Comparison of ENCODE assay signal across 28 cellular contexts in the genomic region with DNA sequence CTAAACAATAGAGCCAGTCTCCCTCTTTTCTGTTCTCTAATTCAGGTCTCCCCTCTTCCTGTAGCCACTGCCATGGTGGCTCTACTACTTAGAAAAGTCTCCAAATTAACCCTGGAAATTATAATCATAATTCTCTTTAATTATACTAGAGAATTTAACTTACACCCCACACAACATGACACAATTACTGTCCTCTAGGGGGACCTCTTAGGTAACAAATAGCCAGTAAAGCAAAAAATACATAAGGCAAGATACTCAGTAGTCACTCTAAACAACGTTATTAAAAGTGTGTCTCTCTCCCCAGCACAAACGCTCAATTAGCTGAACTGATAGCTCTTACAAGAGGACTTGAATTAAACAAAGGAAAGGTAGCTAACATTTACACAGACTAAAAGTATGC. TPM values are rescaled to one million over a fixed set of nuclear protein-coding genes. Genes with fewer than 3 reads are reported as not detected.
DNase-seq lines count a peak whose midpoint lies in the region; ATAC-seq, FAIRE-seq and TF ChIP-seq lines count a peak whose summit lies in the region.
"Had no signal": no experiment of that assay in that cellular context is flagged by ENCODE, and none has a peak within 500 bp of the region (broad histone marks: within the 10 kb centered on the region; RNA-seq: fewer than 3 reads in every experiment).

No MANE protein-coding gene starts in this region.

- in situ Hi-C loops in HepG2 (cut with HindIII; ENCODE audit: extremely low pct_ligation_motif_present, low pct_unique_long_range_greater_than_20kb) (loop anchor here (25.0 kb wide), 1 partner anchor 434 kb away; no protein-coding TSS in a partner anchor), K562 (cut with MboI) (no loop called here)

- H4K20me1 ChIP-seq in HepG2 (ENCODE audit: insufficient read depth, low read length) (no peaks in the 10 kb centered on the region), Loucy (ENCODE audit: insufficient read depth, low read length, poor library complexity, severe bottlenecking) (no peaks in the 10 kb centered on the region), OCI-LY3 (ENCODE audit: insufficient read depth, low read length) (no peaks in the 10 kb centered on the region), K562 (replicated peaks; ENCODE audit: control insufficient read depth, insufficient read depth, low read length) (no peaks in the 10 kb centered on the region)
- H4K20me1 ChIP-seq: BLaER1 treated with 17β-estradiol and CSF1 and Interleukin-3, amounts not matched to agents 10 nM and 100 nM had no signal

- BruUV-seq in HepG2 (replicated peaks; lab: Mats Ljungman, UMichigan) (no TSS peak), K562 (replicated peaks; lab: Mats Ljungman, UMichigan) (no TSS peak)

- H3K4me2 ChIP-seq in HepG2 (ENCODE audit: low read depth, low read length), result no peak overlapping the region
- no peak overlapping the region for H3K4me2 ChIP-seq in Loucy (ENCODE audit: low read depth, low read length, poor library complexity, severe bottlenecking)
- no peak overlapping the region for H3K4me2 ChIP-seq in OCI-LY3 (ENCODE audit: low read length)
- H3K4me2 ChIP-seq in K562 (ENCODE audit: insufficient read depth, low read length), result no peak overlapping the region
- H3K4me2 ChIP-seq: BLaER1 treated with 17β-estradiol and CSF1 and Interleukin-3, amounts not matched to agents 10 nM and 100 nM; GM23338; SK-N-SH had no signal

- 0 out of 3 replicates have a peak, but pooled peaks have one; percentile 23 for ATAC-seq in HepG2
- no peak for ATAC-seq in right lobe of liver
- ATAC-seq in K562, result peak; percentile 74
- ATAC-seq: GM23338 had no signal

- TF ChIP-seq EP300 in HepG2 (IDR thresholded peaks at IDR 0.05; ENCODE audit: low read depth in 2 of 2, low read length in 2 of 2) (no peak), HepG2 (CRISPR knock-in tag; IDR thresholded peaks at IDR 0.05; ENCODE audit: borderline replicate concordance) (no peak), K562 (IDR thresholded peaks at IDR 0.05; ENCODE audit: low read length) (no peak)

- H2AFZ ChIP-seq in HepG2 (ENCODE audit: low read length) (no peak overlapping the region), Loucy (ENCODE audit: low read length) (no peak overlapping the region), OCI-LY3 (ENCODE audit: low read depth, low read length) (no peak overlapping the region), K562 (ENCODE audit: low read depth, low read length) (no peak overlapping the region)
- H2AFZ ChIP-seq: GM23338 had no signal

- FAIRE-seq in HepG2 (lab: Jason Lieb, UNC) (no peak), K562 (lab: Jason Lieb, UNC) (no peak)
- FAIRE-seq: A204.1, GM12892 had no signal

- H3K27me3 ChIP-seq in HepG2 (ENCODE audit: control insufficient read depth in 1 of 2, insufficient read depth in 2 of 2, low read length in 2 of 2) (no peaks in the 10 kb centered on the region), right lobe of liver (no peaks in the 10 kb centered on the region), Loucy (ENCODE audit: insufficient read depth, low read length, poor library complexity, severe bottlenecking) (no peaks in the 10 kb centered on the region), OCI-LY3 (ENCODE audit: low read depth, low read length) (no peaks in the 10 kb centered on the region), K562 (ENCODE audit: control insufficient read depth in 2 of 2, insufficient read depth in 2 of 2, low read length in 2 of 2) (no peaks in the 10 kb centered on the region)
- H3K27me3 ChIP-seq: BLaER1 treated with 17β-estradiol and CSF1 and Interleukin-3, amounts not matched to agents 10 nM and 100 nM; Peyer's patch had no signal

- intact Hi-C loops in HepG2 (cut with micrococcal nuclease; ENCODE audit: unreplicated experiment), result no loop called here
- intact Hi-C loops in right lobe of liver (cut with DNase I), result no loop called here
- intact Hi-C loops in K562 (cut with micrococcal nuclease), result loop anchor here (5.0 to 10.0 kb wide), 3 partner anchors 603 to 1604 kb away; no protein-coding TSS in a partner anchor

- peaks cover 7% of the 10 kb centered on the region for H3K4me1 ChIP-seq in HepG2 (ENCODE audit: insufficient read depth, low read length)
- H3K4me1 ChIP-seq in right lobe of liver, result no peaks in the 10 kb centered on the region
- H3K4me1 ChIP-seq in Loucy (ENCODE audit: insufficient read depth, low read length, poor library complexity, severe bottlenecking), result no peaks in the 10 kb centered on the region
- peaks cover 13% of the 10 kb centered on the region for H3K4me1 ChIP-seq in OCI-LY3 (ENCODE audit: low read length)
- H3K4me1 ChIP-seq in K562 (replicated peaks in 1 of 2; ENCODE audit: control insufficient read depth in 2 of 2, insufficient read depth in 2 of 2, low read length in 2 of 2), result no peaks in the 10 kb centered on the region
- H3K4me1 ChIP-seq: BLaER1 treated with 17β-estradiol and CSF1 and Interleukin-3, amounts not matched to agents 10 nM and 100 nM; Peyer's patch had no signal

- H3K27ac ChIP-seq in HepG2 (ENCODE audit: extremely low read length, insufficient read depth, low read length) (no peak overlapping the region), right lobe of liver (no peak overlapping the region), OCI-LY3 (ENCODE audit: low read length) (no peak overlapping the region), K562 (ENCODE audit: extremely low read depth, low read depth, low read length) (no peak overlapping the region), coronary artery (no peak overlapping the region)
- H3K27ac ChIP-seq: BLaER1 treated with 17β-estradiol and CSF1 and Interleukin-3, amounts not matched to agents 10 nM and 100 nM; Peyer's patch had no signal

- no peak for TF ChIP-seq CTCF in HepG2 (CRISPR knock-in tag; IDR thresholded peaks at IDR 0.05)
- TF ChIP-seq CTCF in right lobe of liver (IDR thresholded peaks at IDR 0.05), result no peak
- peak; percentile 51 for TF ChIP-seq CTCF in Loucy (conservative IDR thresholded peaks at IDR 0.05; ENCODE audit: low read length)
- TF ChIP-seq CTCF in OCI-LY3 (IDR thresholded peaks at IDR 0.05; ENCODE audit: low read depth, low read length), result peak; percentile 34
- TF ChIP-seq CTCF in K562 (IDR thresholded peaks at IDR 0.05 in 2 of 3, conservative IDR thresholded peaks at IDR 0.05 in 1 of 3; ENCODE audit: insufficient read depth in 2 of 3, low read depth in 1 of 3, low read length in 3 of 3), result peak in 2 of 3 experiments; percentile 38 to 64; a peak in 3 of 6 replicates
- TF ChIP-seq CTCF in coronary artery (IDR thresholded peaks at IDR 0.05), result no peak

- DNase-seq in HepG2 (ENCODE audit: low spot score), result no peak
- DNase-seq in right lobe of liver, result no peak
- DNase-seq in K562 (ENCODE audit: extremely low read depth in 1 of 4, low spot score in 3 of 4), result peak in 2 of 4 experiments; percentile 22 to 30
- DNase-seq in mucosa of gallbladder (ENCODE audit: low spot score), result no peak
- no peak for DNase-seq in NCI-H345 treated with DMSO at 0.1 percent for 48 hours (lab: John Stamatoyannopoulos, UW; ENCODE audit: unreplicated experiment)
- DNase-seq in coronary artery (ENCODE audit: low spot score), result no peak
- DNase-seq: CD4-positive, alpha-beta memory T cell; COR-L47; DMS79; GF-D8; H9; IMR-90; NCI-H1048; NCI-H1417; NCI-H1694 treated with DMSO at 0.1 percent for 48 hours; NCI-H2081; NCI-H2227 treated with DMSO at 0.1 percent for 48 hours; NCI-H510A; Peyer's patch; SK-N-SH; SW 1271; T-helper 9 cell had no signal

- no peaks in the 10 kb centered on the region for H3K9me2 ChIP-seq in Loucy (replicated peaks; ENCODE audit: low read depth, low read length)
- H3K9me2 ChIP-seq: SK-N-SH had no signal

- H3K79me2 ChIP-seq in HepG2 (ENCODE audit: insufficient read depth, low read length) (no peaks in the 10 kb centered on the region), Loucy (ENCODE audit: insufficient read depth, low read length) (no peaks in the 10 kb centered on the region), OCI-LY3 (ENCODE audit: low read length) (no peaks in the 10 kb centered on the region), K562 (ENCODE audit: control insufficient read depth, insufficient read depth, low read length) (no peaks in the 10 kb centered on the region)

- H3K36me3 ChIP-seq in HepG2 (replicated peaks in 1 of 2; ENCODE audit: control insufficient read depth in 1 of 2, insufficient read depth in 2 of 2, low read length in 2 of 2) (no peaks in the 10 kb centered on the region), right lobe of liver (no peaks in the 10 kb centered on the region), Loucy (ENCODE audit: insufficient read depth, low read length) (no peaks in the 10 kb centered on the region), OCI-LY3 (replicated peaks; ENCODE audit: low read depth, low read length) (no peaks in the 10 kb centered on the region), K562 (ENCODE audit: control insufficient read depth, insufficient read depth, low read length) (no peaks in the 10 kb centered on the region)
- H3K36me3 ChIP-seq: BLaER1 treated with 17β-estradiol and CSF1 and Interleukin-3, amounts not matched to agents 10 nM and 100 nM; Peyer's patch had no signal

- no peak for TF ChIP-seq POLR2A in HepG2 (IDR thresholded peaks at IDR 0.05; ENCODE audit: insufficient read depth in 1 of 2, low read depth in 2 of 2, low read length in 2 of 2)
- TF ChIP-seq POLR2A in right lobe of liver (IDR thresholded peaks at IDR 0.05), result no peak
- TF ChIP-seq POLR2A in K562 (conservative IDR thresholded peaks at IDR 0.05), result no peak

- POLR2A ChIA-PET in HepG2 (lab: Yijun Ruan, JAX), result no interaction called here
- POLR2A ChIA-PET in K562 (lab: Yijun Ruan, JAX), result no interaction called here

- CTCF ChIA-PET in HepG2 (lab: Yijun Ruan, JAX; ENCODE audit: low intra/inter-chr PET ratio, low total read pairs) (no interaction called here), K562 (lab: Yijun Ruan, JAX; ENCODE audit: low intra/inter-chr PET ratio) (interaction anchor here (0.6 kb wide), 1 partner anchor 595 kb away, joined by 3 read pairs; no protein-coding TSS in a partner anchor)

- WGBS in HepG2 (ENCODE audit: low lambda C conversion rate), result 0% methylated on average over 2 of the region's 2 CpGs
- 34% methylated on average over 2 of the region's 2 CpGs for WGBS in right lobe of liver (ENCODE audit: insufficient coverage, low coverage, low lambda C conversion rate, missing lambda C conversion rate)
- 5% methylated on average over 2 of the region's 2 CpGs for WGBS in K562 (ENCODE audit: insufficient coverage, low coverage, missing lambda C conversion rate)

- H3K9me1 ChIP-seq in K562 (ENCODE audit: control insufficient read depth, insufficient read depth, low read length), result no peaks in the 10 kb centered on the region

- H3K9ac ChIP-seq in HepG2 (ENCODE audit: insufficient read depth, low read depth, low read length), result no peak overlapping the region
- no peak overlapping the region for H3K9ac ChIP-seq in Loucy (ENCODE audit: low read depth, low read length, poor library complexity, severe bottlenecking)
- no peak overlapping the region for H3K9ac ChIP-seq in OCI-LY3 (ENCODE audit: low read length)
- no peak overlapping the region for H3K9ac ChIP-seq in K562 (ENCODE audit: insufficient read depth in 1 of 2, low read depth in 2 of 2, low read length in 2 of 2)
- H3K9ac ChIP-seq: BLaER1 treated with 17β-estradiol and CSF1 and Interleukin-3, amounts not matched to agents 10 nM and 100 nM; SK-N-SH had no signal

- no peaks in the 10 kb centered on the region for H3F3A ChIP-seq in Loucy (ENCODE audit: low read depth)

- TF ChIP-seq RAD21 in HepG2 (CRISPR knock-in tag; IDR thresholded peaks at IDR 0.05), result no peak
- peak in 1 of 2 experiments; percentile 62; a peak in 3 of 4 replicates for TF ChIP-seq RAD21 in K562 (CRISPR knock-in tag; conservative IDR thresholded peaks at IDR 0.05 in 1 of 2, IDR thresholded peaks at IDR 0.05 in 1 of 2)

- H3K9me3 ChIP-seq in HepG2 (ENCODE audit: low read length) (no peaks in the 10 kb centered on the region), right lobe of liver (peaks cover 0 to 7% (median 3%) of the 10 kb centered on the region in 4 donors), Loucy (ENCODE audit: insufficient read depth, low read depth, low read length) (no peaks in the 10 kb centered on the region), OCI-LY3 (ENCODE audit: insufficient read depth, low read length) (no peaks in the 10 kb centered on the region), K562 (replicated peaks; ENCODE audit: control insufficient read depth, insufficient read depth, low read depth, low read length) (no peaks in the 10 kb centered on the region)
- H3K9me3 ChIP-seq: SK-N-SH had no signal

- H3K4me3 ChIP-seq in HepG2 (replicated peaks in 1 of 3; ENCODE audit: insufficient read depth in 1 of 3, low read depth in 2 of 3, low read length in 3 of 3) (no peak overlapping the region), right lobe of liver (no peak overlapping the region), Loucy (ENCODE audit: low read length, poor library complexity, severe bottlenecking) (no peak overlapping the region), OCI-LY3 (ENCODE audit: low read length) (no peak overlapping the region), K562 (no peak overlapping the region), coronary artery (no peak overlapping the region)
- H3K4me3 ChIP-seq: BLaER1 treated with 17β-estradiol and CSF1 and Interleukin-3, amounts not matched to agents 10 nM and 100 nM; GM23338; Peyer's patch had no signal

RNA-seq across cellular contexts. Expression of a gene that starts 44.3 kb away (rescaled TPM):
- total RNA-seq in HepG2 (2016; rRNA removed; fragmentation: Illumina TruSeq; extraction: Trizol) (5.4 and 9.4 TPM in 2 replicates), right lobe of liver (1 to 10 TPM; 1.2 to 2.0 (median 1.6) TPM), K562 (2014; rRNA removed) (5.3 and 7.1 TPM in 2 replicates), K562 (2014; rRNA removed; fragmentation: Illumina TruSeq; extraction: Trizol) (13.2 and 14.5 TPM in 2 replicates), K562 (2015; rRNA removed; fragmentation: Illumina TruSeq; extraction: Trizol) (14.1 and 14.2 TPM in 2 replicates), K562 (2021) (7.7 and 7.9 TPM in 2 replicates), mucosa of gallbladder (6.6 TPM)
- total RNA-seq in HepG2 (2016; cell fraction: cytosol; rRNA removed; fragmentation: Illumina TruSeq; extraction: Trizol; ENCODE audit: low read depth), result 0.44 and 0.61 TPM in 2 replicates
- total RNA-seq in HepG2 (2016; cell fraction: insoluble cytoplasmic fraction; rRNA removed; fragmentation: Illumina TruSeq; extraction: Trizol), result 5.3 and 9.7 TPM in 2 replicates
- 1.9 and 2.0 TPM in 2 replicates for total RNA-seq in HepG2 (2016; cell fraction: membrane; rRNA removed; fragmentation: Illumina TruSeq; extraction: Trizol)
- 11.3 and 12.4 TPM in 2 replicates for total RNA-seq in HepG2 (2016; cell fraction: nucleus; rRNA removed; fragmentation: Illumina TruSeq; extraction: Trizol)
- polyA plus RNA-seq in HepG2 (2011; rRNA removed) (1.6 and 2.5 TPM in 2 replicates), K562 (2011; rRNA removed) (5.7 and 6.7 TPM in 2 replicates), K562 (2014; fragmentation: Illumina TruSeq; extraction: Trizol) (9.8 and 13.1 TPM in 2 replicates), K562 (2014; fragmentation: Nextera tagmentation; extraction: Ambion mirVana) (1 to 10 TPM; 2.4 to 4.5 TPM), K562 (2014; rRNA removed) (8.9 and 9.3 TPM in 2 replicates)
- polyA plus RNA-seq in HepG2 (2011; cell fraction: cytosol; rRNA removed), result 0.96 and 1.1 TPM in 2 replicates
- 3.7 and 4.7 TPM in 2 replicates for polyA plus RNA-seq in HepG2 (2011; cell fraction: nucleus; rRNA removed)
- polyA plus RNA-seq in HepG2 (2012), result 1.6 and 1.9 TPM in 2 replicates
- 0.19 and 0.23 TPM in 2 replicates for polyA plus RNA-seq in HepG2 (2016; cell fraction: cytosol; fragmentation: Illumina TruSeq; extraction: Trizol; ENCODE audit: low read depth)
- 7.7 and 8.6 TPM in 2 replicates for polyA plus RNA-seq in HepG2 (2016; cell fraction: insoluble cytoplasmic fraction; fragmentation: Illumina TruSeq; extraction: Trizol; ENCODE audit: low read depth)
- 0.73 and 0.80 TPM in 2 replicates for polyA plus RNA-seq in HepG2 (2016; cell fraction: membrane; fragmentation: Illumina TruSeq; extraction: Trizol; ENCODE audit: low read depth)
- polyA plus RNA-seq in HepG2 (2016; cell fraction: nucleus; fragmentation: Illumina TruSeq; extraction: Trizol; ENCODE audit: insufficient read depth, low read depth), result 23.0 and 26.1 TPM in 2 replicates
- 1.4 TPM in 2 replicates for polyA minus RNA-seq in HepG2 (2011; rRNA and poly(A)+ RNA removed; ENCODE audit: low replicate concordance)
- polyA minus RNA-seq in HepG2 (2011; cell fraction: cytosol; rRNA and poly(A)+ RNA removed), result 2.6 and 2.9 TPM in 2 replicates
- polyA minus RNA-seq in HepG2 (2011; cell fraction: nucleus; rRNA and poly(A)+ RNA removed), result 9.6 and 11.2 TPM in 2 replicates
- 13.9 and 28.5 TPM in 2 replicates for total RNA-seq in K562 (2011; cell fraction: chromatin; rRNA removed; ENCODE audit: low replicate concordance)
- 6.3 and 10.4 TPM in 2 replicates for total RNA-seq in K562 (2011; cell fraction: nucleolus; rRNA removed)
- 14.0 and 20.2 TPM in 2 replicates for total RNA-seq in K562 (2011; cell fraction: nucleoplasm; rRNA removed)
- polyA plus RNA-seq in K562 (2011; cell fraction: cytosol; rRNA removed), result 2.7 and 3.2 TPM in 2 replicates
- 6.6 and 8.4 TPM in 2 replicates for polyA plus RNA-seq in K562 (2011; cell fraction: nucleus; rRNA removed)
- polyA plus RNA-seq in K562 (2012), result 4.3 and 5.9 TPM in 2 replicates
- 10.5 and 12.3 TPM in 2 replicates for polyA minus RNA-seq in K562 (2011; rRNA and poly(A)+ RNA removed)
- 2.3 and 6.4 TPM in 2 replicates for polyA minus RNA-seq in K562 (2011; cell fraction: cytosol; rRNA and poly(A)+ RNA removed)
- polyA minus RNA-seq in K562 (2011; cell fraction: nucleus; rRNA and poly(A)+ RNA removed), result 7.1 and 8.9 TPM in 2 replicates

RNA-seq across cellular contexts. Expression of a gene that starts 58.8 kb away (rescaled TPM):
- 12.4 and 14.5 TPM in 2 replicates for total RNA-seq in HepG2 (2016; rRNA removed; fragmentation: Illumina TruSeq; extraction: Trizol)
- total RNA-seq in HepG2 (2016; cell fraction: cytosol; rRNA removed; fragmentation: Illumina TruSeq; extraction: Trizol; ENCODE audit: low read depth), result 10.0 and 10.9 TPM in 2 replicates
- total RNA-seq in HepG2 (2016; cell fraction: insoluble cytoplasmic fraction; rRNA removed; fragmentation: Illumina TruSeq; extraction: Trizol), result 12.2 and 13.4 TPM in 2 replicates
- total RNA-seq in HepG2 (2016; cell fraction: membrane; rRNA removed; fragmentation: Illumina TruSeq; extraction: Trizol), result 6.7 and 8.9 TPM in 2 replicates
- 32.2 and 32.8 TPM in 2 replicates for total RNA-seq in HepG2 (2016; cell fraction: nucleus; rRNA removed; fragmentation: Illumina TruSeq; extraction: Trizol)
- 1.4 and 2.1 TPM in 2 replicates for polyA plus RNA-seq in HepG2 (2011; rRNA removed)
- polyA plus RNA-seq in HepG2 (2011; cell fraction: cytosol; rRNA removed), result 0.59 and 0.83 TPM in 2 replicates
- polyA plus RNA-seq in HepG2 (2011; cell fraction: nucleus; rRNA removed), result 2.2 and 2.9 TPM in 2 replicates
- 3.1 and 4.0 TPM in 2 replicates for polyA plus RNA-seq in HepG2 (2012)
- 0.46 and 0.53 TPM in 2 replicates for polyA plus RNA-seq in HepG2 (2016; cell fraction: cytosol; fragmentation: Illumina TruSeq; extraction: Trizol; ENCODE audit: low read depth)
- 9.1 and 9.9 TPM in 2 replicates for polyA plus RNA-seq in HepG2 (2016; cell fraction: insoluble cytoplasmic fraction; fragmentation: Illumina TruSeq; extraction: Trizol; ENCODE audit: low read depth)
- 1.3 and 1.4 TPM in 2 replicates for polyA plus RNA-seq in HepG2 (2016; cell fraction: membrane; fragmentation: Illumina TruSeq; extraction: Trizol; ENCODE audit: low read depth)
- polyA plus RNA-seq in HepG2 (2016; cell fraction: nucleus; fragmentation: Illumina TruSeq; extraction: Trizol; ENCODE audit: insufficient read depth, low read depth), result 22.6 and 23.2 TPM in 2 replicates
- polyA minus RNA-seq in HepG2 (2011; rRNA and poly(A)+ RNA removed; ENCODE audit: low replicate concordance), result 2.0 and 6.6 TPM in 2 replicates
- polyA minus RNA-seq in HepG2 (2011; cell fraction: cytosol; rRNA and poly(A)+ RNA removed), result 2.3 and 4.3 TPM in 2 replicates
- polyA minus RNA-seq in HepG2 (2011; cell fraction: nucleus; rRNA and poly(A)+ RNA removed), result 17.5 and 23.4 TPM in 2 replicates
- total RNA-seq in right lobe of liver, result 10 to 100 TPM in 5 of 6 experiments, 1 to 10 TPM in 1; 5.5 to 16.2 (median 12.9) TPM
- 28.2 and 91.1 TPM in 2 replicates for total RNA-seq in K562 (2011; cell fraction: chromatin; rRNA removed; ENCODE audit: low replicate concordance)
- total RNA-seq in K562 (2011; cell fraction: nucleolus; rRNA removed), result 21.7 and 23.7 TPM in 2 replicates
- 43.6 and 85.3 TPM in 2 replicates for total RNA-seq in K562 (2011; cell fraction: nucleoplasm; rRNA removed)
- 7.0 and 9.8 TPM in 2 replicates for total RNA-seq in K562 (2014; rRNA removed)
- 23.4 and 27.9 TPM in 2 replicates for total RNA-seq in K562 (2014; rRNA removed; fragmentation: Illumina TruSeq; extraction: Trizol)
- total RNA-seq in K562 (2015; rRNA removed; fragmentation: Illumina TruSeq; extraction: Trizol), result 21.7 and 25.0 TPM in 2 replicates
- 12.0 and 12.7 TPM in 2 replicates for total RNA-seq in K562 (2021)
- 7.3 and 9.3 TPM in 2 replicates for polyA plus RNA-seq in K562 (2011; rRNA removed)
- 0.45 and 1.6 TPM in 2 replicates for polyA plus RNA-seq in K562 (2011; cell fraction: cytosol; rRNA removed)
- 5.6 and 8.3 TPM in 2 replicates for polyA plus RNA-seq in K562 (2011; cell fraction: nucleus; rRNA removed)
- polyA plus RNA-seq in K562 (2012), result 6.4 and 9.0 TPM in 2 replicates
- 11.5 and 13.8 TPM in 2 replicates for polyA plus RNA-seq in K562 (2014; fragmentation: Illumina TruSeq; extraction: Trizol)
- polyA plus RNA-seq in K562 (2014; fragmentation: Nextera tagmentation; extraction: Ambion mirVana), result 10 to 100 TPM; 11.6 to 12.2 TPM
- 7.9 and 9.1 TPM in 2 replicates for polyA plus RNA-seq in K562 (2014; rRNA removed)
- polyA minus RNA-seq in K562 (2011; rRNA and poly(A)+ RNA removed), result 9.9 and 12.1 TPM in 2 replicates
- 2.5 and 4.5 TPM in 2 replicates for polyA minus RNA-seq in K562 (2011; cell fraction: cytosol; rRNA and poly(A)+ RNA removed)
- 10.4 and 18.5 TPM in 2 replicates for polyA minus RNA-seq in K562 (2011; cell fraction: nucleus; rRNA and poly(A)+ RNA removed)
- total RNA-seq in mucosa of gallbladder, result 18.2 TPM

Comparison
In these comparisons a context has a peak if more than half of its experiments do, and no peak if none do; other contexts are left out.
1. ATAC-seq: peak in HepG2 (single experiment) and K562 (single experiment); none in right lobe of liver (0 of 4).
2. CTCF ChIP-seq: peak in Loucy (single experiment), OCI-LY3 (single experiment) and K562 (2 of 3); none in HepG2 (single experiment), right lobe of liver (0 of 4) and coronary artery (single experiment).